20 cellular contexts compared by ENCODE assay signal in the genomic region with DNA sequence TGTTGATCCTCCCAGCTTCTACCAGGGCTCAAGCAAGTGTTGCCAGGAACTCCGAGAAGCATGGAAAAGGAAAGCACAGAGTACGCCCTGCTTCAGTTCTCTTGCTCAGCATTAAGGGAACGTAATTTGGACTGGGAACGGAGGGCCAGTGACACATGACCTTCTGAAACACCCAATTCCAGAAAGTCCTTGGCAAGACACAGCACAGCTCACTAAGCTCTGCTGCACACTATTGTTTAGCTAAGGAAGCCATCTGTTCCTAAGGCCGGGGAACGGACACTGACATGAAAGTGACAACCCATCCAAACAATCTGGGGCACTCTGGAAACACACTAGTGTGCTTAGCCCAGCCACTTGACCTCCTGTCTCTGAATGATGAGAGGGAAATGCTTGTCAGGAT. TPM values are rescaled to one million over a fixed set of nuclear protein-coding genes. Genes with fewer than 3 reads are reported as not detected.
DNase-seq lines count a peak whose midpoint lies in the region; ATAC-seq, FAIRE-seq and TF ChIP-seq lines count a peak whose summit lies in the region.
"Had no signal": no experiment of that assay in that cellular context is flagged by ENCODE, and none has a peak within 500 bp of the region (broad histone marks: within the 10 kb centered on the region; RNA-seq: fewer than 3 reads in every experiment).

No MANE protein-coding gene starts in this region.

- H3K4me1 ChIP-seq in gastroesophageal sphincter (peaks cover 0 to 27% (median 10%) of the 10 kb centered on the region in 3 donors), lung (ENCODE audit: control insufficient read depth in 2 of 2, insufficient read depth in 2 of 2, low read length in 2 of 2) (peaks cover 0 to 21% of the 10 kb centered on the region in 2 donors), thyroid gland (peaks cover 0 to 16% of the 10 kb centered on the region in 2 donors)

- ATAC-seq in gastroesophageal sphincter: peak; percentile 86
- ATAC-seq in lung (ENCODE audit: insufficient read depth, low FRiP score): peak; percentile 37
- no peak for ATAC-seq in GM21737 (IDR thresholded peaks at IDR 0.05; ENCODE audit: unreplicated experiment)
- ATAC-seq: T-helper 17 cell, WTC11 had no signal

- intact Hi-C loops in thyroid gland (cut with DNase I): no loop called here

- H3K4me3 ChIP-seq in bronchial epithelial cell (ENCODE audit: low read depth, low read length) (no peak overlapping the region), gastroesophageal sphincter (no peak overlapping the region), lung (no peak overlapping the region), thyroid gland (replicated peaks in 1 of 3) (no peak overlapping the region)

- no peak for TF ChIP-seq POLR2A in gastroesophageal sphincter (IDR thresholded peaks at IDR 0.05)
- no peak for TF ChIP-seq POLR2A in thyroid gland (IDR thresholded peaks at IDR 0.05)

- H3K36me3 ChIP-seq in bronchial epithelial cell (ENCODE audit: control insufficient read depth, insufficient read depth, low read length): no peaks in the 10 kb centered on the region
- no peaks in the 10 kb centered on the region for H3K36me3 ChIP-seq in gastroesophageal sphincter
- H3K36me3 ChIP-seq in lung (ENCODE audit: control insufficient read depth in 2 of 2, insufficient read depth in 2 of 2, low read length in 2 of 2): no peaks in the 10 kb centered on the region
- H3K36me3 ChIP-seq in thyroid gland: no peaks in the 10 kb centered on the region

- peaks cover 3% of the 10 kb centered on the region for H3K27me3 ChIP-seq in bronchial epithelial cell (ENCODE audit: control insufficient read depth, insufficient read depth, low read length)
- H3K27me3 ChIP-seq in gastroesophageal sphincter: peaks cover 5% of the 10 kb centered on the region
- no peaks in the 10 kb centered on the region for H3K27me3 ChIP-seq in lung (ENCODE audit: control insufficient read depth, insufficient read depth)
- no peaks in the 10 kb centered on the region for H3K27me3 ChIP-seq in thyroid gland

- FAIRE-seq in bronchial epithelial cell (lab: Jason Lieb, UNC): peak; percentile 64
- FAIRE-seq: urothelium cell line had no signal

- TF ChIP-seq CTCF in bronchial epithelial cell (IDR thresholded peaks at IDR 0.05; ENCODE audit: insufficient read depth, low read length, severe bottlenecking) (no peak), gastroesophageal sphincter (IDR thresholded peaks at IDR 0.05) (no peak), lung (IDR thresholded peaks at IDR 0.05; ENCODE audit: control extremely low read depth, extremely low read depth) (no peak), thyroid gland (IDR thresholded peaks at IDR 0.05) (no peak)

- H3K9me3 ChIP-seq in gastroesophageal sphincter (no peaks in the 10 kb centered on the region), lung (ENCODE audit: control insufficient read depth in 2 of 2, insufficient read depth in 1 of 2, low read length in 1 of 2) (no peaks in the 10 kb centered on the region), thyroid gland (no peaks in the 10 kb centered on the region)

- no peak for TF ChIP-seq EP300 in gastroesophageal sphincter (IDR thresholded peaks at IDR 0.05)

- 34 to 40% methylated on average over 1 to 4 of the region's 6 CpGs for WGBS in gastroesophageal sphincter (ENCODE audit: low coverage in 1 of 2), 2 donors
- WGBS in lung, 2 donors: 58 to 72% methylated on average over 6 of the region's 6 CpGs
- WGBS in thyroid gland, 2 donors: 36 to 52% methylated on average over 6 of the region's 6 CpGs

- H3K27ac ChIP-seq in gastroesophageal sphincter (peak overlapping the region in 3 of 4 donors; percentile 64 to 71 (median 71)), lung (ENCODE audit: low read depth in 1 of 2, low read length in 1 of 2) (peak overlapping the region; percentile 5 to 71), thyroid gland (peak overlapping the region; percentile 8 to 53 (median 33))

- no peak for DNase-seq in bronchial epithelial cell (ENCODE audit: low read depth)
- DNase-seq in lung (ENCODE audit: low spot score): peak; percentile 41
- peak in 1 of 2 donors; percentile 19 for DNase-seq in thyroid gland
- no peak for DNase-seq in AG20443 (ENCODE audit: low spot score)
- no peak for DNase-seq in DMS153 (lab: John Stamatoyannopoulos, UW)
- no peak for DNase-seq in germinal center (ENCODE audit: low spot score)
- DNase-seq: activated CD4-positive, alpha-beta memory T cell treated with anti-CD3 and anti-CD28 coated beads for 36 hours; activated T-cell treated with anti-CD3 and anti-CD28 coated beads, Interleukin-2, amount 50 U/mL, for 1 hour; glutamatergic neuron; HCEC 1CT; immature natural killer cell; KG1; NCI-H2029 treated with DMSO at 0.1 percent for 48 hours; NCI-H526; stimulated activated naive CD4-positive, alpha-beta T cell; T-helper 17 cell had no signal

RNA-seq across cellular contexts. Expression of gene NXT1, which starts 56.9 kb away (rescaled TPM):
- 38.5 and 61.9 TPM in 2 replicates for total RNA-seq in bronchial epithelial cell
- total RNA-seq in gastroesophageal sphincter: 10 to 100 TPM; 21.3 to 42.0 (median 26.5) TPM
- total RNA-seq in lung: 10 to 100 TPM; 19.1 TPM
- 10 to 100 TPM; 22.8 to 35.9 TPM for polyA plus RNA-seq in lung
- total RNA-seq in thyroid gland: 10 to 100 TPM; 27.2 to 50.8 (median 37.2) TPM
